In the genomic region with DNA sequence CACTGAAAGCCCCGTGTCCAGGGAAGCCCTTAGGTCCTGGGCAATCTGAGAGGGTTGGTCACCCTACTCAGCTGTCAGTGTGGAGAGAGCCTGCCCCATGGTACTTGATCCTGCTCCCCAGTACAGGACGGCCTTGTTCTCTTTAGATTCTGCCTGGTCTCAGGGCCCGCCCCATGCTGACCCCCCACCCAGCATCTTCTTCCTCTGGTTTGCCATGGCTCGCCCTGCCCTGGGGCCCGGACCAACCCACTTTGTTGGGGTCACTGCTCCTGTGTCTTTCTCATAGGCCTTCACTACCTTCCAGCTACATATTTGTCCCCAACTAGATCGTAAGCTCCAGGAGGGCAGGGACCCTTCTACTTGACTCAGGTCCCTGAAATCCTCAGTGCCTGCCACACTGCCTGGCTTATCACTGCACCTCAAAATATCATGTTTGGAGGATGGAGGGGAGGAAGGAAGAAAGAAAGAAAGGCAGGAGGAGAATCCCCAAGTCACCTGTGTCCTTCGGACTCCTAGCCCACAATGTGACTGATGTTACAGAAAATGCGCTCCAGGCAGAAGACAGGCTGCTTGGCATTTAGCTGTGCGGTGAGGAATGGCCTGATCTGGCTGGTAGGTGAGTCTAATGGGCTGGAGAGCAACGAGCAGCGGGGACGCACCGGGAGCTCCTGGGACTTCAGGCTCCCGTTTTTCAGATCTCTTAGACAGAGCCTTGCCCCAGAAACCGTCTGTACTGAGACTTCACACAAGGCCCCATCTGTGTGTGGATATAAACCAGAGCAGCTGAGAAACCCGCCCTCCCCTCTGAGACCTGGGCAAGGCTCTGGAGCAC, we compare ENCODE assay signal across 15 cellular contexts.
DNase-seq lines count a peak whose midpoint lies in the region; ATAC-seq and TF ChIP-seq lines count a peak whose summit lies in the region.
"Had no signal": no experiment of that assay in that cellular context is flagged by ENCODE, and none has a peak within 500 bp of the region (broad histone marks: within the 10 kb centered on the region; RNA-seq: fewer than 3 reads in every experiment).

No MANE protein-coding gene starts in this region.

- H3K27me3 ChIP-seq in mucosa of rectum (ENCODE audit: control insufficient read depth in 2 of 2, insufficient read depth in 2 of 2, low read length in 2 of 2) (no peaks in the 10 kb centered on the region), tibial nerve (no peaks in the 10 kb centered on the region)
- H3K27me3 ChIP-seq: MG63 had no signal

- H3K36me3 ChIP-seq in mucosa of rectum (ENCODE audit: control insufficient read depth in 2 of 2, insufficient read depth in 2 of 2, low read length in 2 of 2) = no peaks in the 10 kb centered on the region
- no peaks in the 10 kb centered on the region for H3K36me3 ChIP-seq in tibial nerve
- H3K36me3 ChIP-seq: HAP-1, MG63 had no signal

- no peak for TF ChIP-seq CTCF in tibial nerve (IDR thresholded peaks at IDR 0.05)

- H3K27ac ChIP-seq in epithelial cell of prostate = peak overlapping the region; percentile 19
- peak overlapping the region; percentile 74 to 87 for H3K27ac ChIP-seq in mucosa of rectum (ENCODE audit: low read depth in 2 of 2, low read length in 2 of 2)
- H3K27ac ChIP-seq in tibial nerve = peak overlapping the region in 3 of 4 donors; percentile 65 to 84 (median 77)
- H3K27ac ChIP-seq: 22Rv1 had no signal

- 68 to 73% methylated on average over 16 of the region's 16 CpGs for WGBS in tibial nerve, 2 donors

- no peak for TF ChIP-seq POLR2A in tibial nerve (IDR thresholded peaks at IDR 0.05)

- H3K9me3 ChIP-seq in mucosa of rectum (ENCODE audit: control insufficient read depth in 2 of 2, low read length in 2 of 2) (no peaks in the 10 kb centered on the region), tibial nerve (peaks cover 0 to 6% (median 0%) of the 10 kb centered on the region in 4 donors)
- H3K9me3 ChIP-seq: HAP-1, MG63 had no signal

- DNase-seq in DMS 273 (lab: John Stamatoyannopoulos, UW; ENCODE audit: unreplicated experiment) (peak; percentile 39), DMS 273 treated with DMSO at 0.1 percent for 48 hours (lab: John Stamatoyannopoulos, UW) (no peak), epithelial cell of prostate (ENCODE audit: low read depth, low spot score) (no peak), tibial nerve (ENCODE audit: low spot score in 2 of 2) (no peak), NCI-H146 (lab: John Stamatoyannopoulos, UW) (no peak)
- DNase-seq: naive B cell; stimulated activated naive CD4-positive, alpha-beta T cell treated with Interleukin-2 at 50 U/mL for 16 hours; SW 1271 had no signal

- peak overlapping the region in 1 of 2 donors; percentile 25 for H3K9ac ChIP-seq in mucosa of rectum (ENCODE audit: low read depth in 1 of 2, low read length in 2 of 2)

- H3K4me1 ChIP-seq in mucosa of rectum (ENCODE audit: control insufficient read depth in 2 of 2, insufficient read depth in 2 of 2, low read length in 2 of 2) = peaks cover 9 to 22% of the 10 kb centered on the region in 2 donors
- H3K4me1 ChIP-seq in tibial nerve = peaks cover 0 to 42% (median 0%) of the 10 kb centered on the region in 4 donors
- H3K4me1 ChIP-seq: HAP-1 had no signal

- TF ChIP-seq EP300 in tibial nerve (IDR thresholded peaks at IDR 0.05) = no peak

- H3K4me3 ChIP-seq in mucosa of rectum (ENCODE audit: low read length in 2 of 2) (no peak overlapping the region), tibial nerve (no peak overlapping the region)
- H3K4me3 ChIP-seq: HAP-1, MG63 had no signal

- ATAC-seq in HG02798 (IDR thresholded peaks at IDR 0.05; ENCODE audit: poor library complexity, unreplicated experiment) = no peak
- no peak for ATAC-seq in HG02840 (IDR thresholded peaks at IDR 0.05; ENCODE audit: low FRiP score, unreplicated experiment)
- ATAC-seq: activated CD4-positive, CD25-positive, alpha-beta regulatory T cell treated with anti-CD3 and anti-CD28 coated beads, Interleukin-2, amount 50 U/mL, for 24 hours had no signal

Comparison
In these comparisons a context has a peak if more than half of its experiments do, and no peak if none do; other contexts are left out.
1. H3K27ac ChIP-seq: peak in every context shown above with its lines; median percentile 80 in mucosa of rectum; 77 in tibial nerve; 19 in epithelial cell of prostate.